17 cellular contexts compared by ENCODE assay signal in genomic region chr1:40986328-40986783, GRCh38. TPM values are rescaled to one million over a fixed set of nuclear protein-coding genes. Genes with fewer than 3 reads are reported as not detected.
DNase-seq lines count a peak whose midpoint lies in the region; ATAC-seq and TF ChIP-seq lines count a peak whose summit lies in the region.
"Had no signal": no experiment of that assay in that cellular context is flagged by ENCODE, and none has a peak within 500 bp of the region (broad histone marks: within the 10 kb centered on the region; RNA-seq: fewer than 3 reads in every experiment).

No MANE protein-coding gene starts in this region.

- no peaks in the 10 kb centered on the region for H3K27me3 Mint-ChIP-seq in central memory CD8-positive, alpha-beta T cell
- H3K27me3 Mint-ChIP-seq in nephron progenitor cell (ENCODE audit: low read depth, poor library complexity), result peaks cover 3% of the 10 kb centered on the region
- H3K27me3 Mint-ChIP-seq: naive thymus-derived CD4-positive, alpha-beta T cell had no signal

- TF ChIP-seq CTCF in left ventricle myocardium inferior (IDR thresholded peaks at IDR 0.05; ENCODE audit: borderline replicate concordance) (no peak), right atrium auricular region (IDR thresholded peaks at IDR 0.05) (no peak), nephron progenitor cell (IDR thresholded peaks at IDR 0.05) (no peak), ovary (IDR thresholded peaks at IDR 0.05) (no peak)

- H3K4me1 Mint-ChIP-seq in central memory CD8-positive, alpha-beta T cell, result peaks cover 8% of the 10 kb centered on the region
- peaks cover 63% of the 10 kb centered on the region for H3K4me1 Mint-ChIP-seq in nephron progenitor cell

- H3K36me3 ChIP-seq in left ventricle myocardium inferior (peaks cover 54% of the 10 kb centered on the region), right atrium auricular region (peaks cover 38% of the 10 kb centered on the region), ovary (no peaks in the 10 kb centered on the region)

- 84 to 93% (median 88%) methylated on average over 10 of the region's 10 CpGs for WGBS in ovary, 3 donors

- no peaks in the 10 kb centered on the region for H3K9me3 ChIP-seq in left ventricle myocardium inferior (replicated peaks)
- H3K9me3 ChIP-seq in right atrium auricular region, result no peaks in the 10 kb centered on the region
- no peaks in the 10 kb centered on the region for H3K9me3 ChIP-seq in ovary
- H3K9me3 ChIP-seq: psoas muscle, stomach had no signal

- DNase-seq in left ventricle myocardium inferior, result no peak
- DNase-seq in right atrium auricular region (ENCODE audit: low spot score), result no peak
- DNase-seq in central memory CD8-positive, alpha-beta T cell (ENCODE audit: low spot score in 2 of 2), result no peak
- DNase-seq in nephron progenitor cell, result no peak
- DNase-seq in HPDE6-E6E7 (ENCODE audit: extremely low spot score), result no peak
- DNase-seq in ovary, result no peak
- DNase-seq: activated gamma-delta T cell; brain microvascular endothelial cell; COR-L47; dermis blood vessel endothelial cell; psoas muscle; stimulated activated CD4-positive, alpha-beta T cell treated with anti-CD3 and anti-CD28 coated beads, Interleukin-15, amount 100 ng/mL, for 24 hours; stomach had no signal

- ATAC-seq in central memory CD8-positive, alpha-beta T cell (replicated peaks; ENCODE audit: extremely low read depth, poor library complexity, severe bottlenecking), result no peak
- ATAC-seq in GM21528 (IDR thresholded peaks at IDR 0.05; ENCODE audit: low FRiP score, unreplicated experiment) (no peak), SK-N-SH treated with all-trans-retinoic acid at 6 μM for 48 hours (no peak)
- ATAC-seq: naive thymus-derived CD4-positive, alpha-beta T cell; psoas muscle had no signal

- TF ChIP-seq EP300 in ovary (IDR thresholded peaks at IDR 0.05), result no peak

- H3K27ac ChIP-seq in left ventricle myocardium inferior (replicated peaks), result peak overlapping the region; percentile 47
- H3K27ac ChIP-seq in right atrium auricular region, result peak overlapping the region in 1 of 2 donors; percentile 10
- H3K27ac ChIP-seq in ovary, result no peak overlapping the region
- H3K27ac ChIP-seq: brain microvascular endothelial cell, psoas muscle had no signal

- H3K4me3 Mint-ChIP-seq in central memory CD8-positive, alpha-beta T cell, result no peak overlapping the region
- peak overlapping the region; percentile 64 for H3K4me3 Mint-ChIP-seq in nephron progenitor cell
- H3K4me3 Mint-ChIP-seq: naive thymus-derived CD4-positive, alpha-beta T cell had no signal

- intact Hi-C loops in left ventricle myocardium inferior (cut with micrococcal nuclease), result no loop called here
- intact Hi-C loops in ovary (cut with DNase I), result no loop called here

- H3K4me3 ChIP-seq in left ventricle myocardium inferior (no peak overlapping the region), right atrium auricular region (no peak overlapping the region), ovary (no peak overlapping the region)
- H3K4me3 ChIP-seq: lung, psoas muscle, stomach had no signal

- peak overlapping the region; percentile 2 for H3K27ac Mint-ChIP-seq in central memory CD8-positive, alpha-beta T cell (ENCODE audit: low read depth)
- peak overlapping the region; percentile 80 for H3K27ac Mint-ChIP-seq in nephron progenitor cell

- H3K27me3 ChIP-seq in left ventricle myocardium inferior (ENCODE audit: low read depth), result no peaks in the 10 kb centered on the region
- no peaks in the 10 kb centered on the region for H3K27me3 ChIP-seq in right atrium auricular region
- no peaks in the 10 kb centered on the region for H3K27me3 ChIP-seq in ovary
- H3K27me3 ChIP-seq: brain microvascular endothelial cell, stomach had no signal

- peaks cover 58% of the 10 kb centered on the region for H3K36me3 Mint-ChIP-seq in central memory CD8-positive, alpha-beta T cell (ENCODE audit: insufficient read depth)
- peaks cover 69% of the 10 kb centered on the region for H3K36me3 Mint-ChIP-seq in nephron progenitor cell (ENCODE audit: low read depth)

- TF ChIP-seq POLR2A in ovary (IDR thresholded peaks at IDR 0.05), result no peak

- peaks cover 41% of the 10 kb centered on the region for H3K4me1 ChIP-seq in left ventricle myocardium inferior
- H3K4me1 ChIP-seq in right atrium auricular region, result peaks cover 0 to 19% of the 10 kb centered on the region in 2 donors
- peaks cover 14% of the 10 kb centered on the region for H3K4me1 ChIP-seq in ovary (ENCODE audit: insufficient read depth)

- H3K9me3 Mint-ChIP-seq in central memory CD8-positive, alpha-beta T cell, result no peaks in the 10 kb centered on the region
- no peaks in the 10 kb centered on the region for H3K9me3 Mint-ChIP-seq in nephron progenitor cell
- H3K9me3 Mint-ChIP-seq: naive thymus-derived CD4-positive, alpha-beta T cell had no signal

TF ChIP-seq in SK-N-SH treated with all-trans-retinoic acid at 6 μM for 48 hours, 23 proteins besides CTCF, POLR2A, EP300 and RAD21:
- TF ChIP-seq POU6F1 (CRISPR knock-in tag; IDR thresholded peaks at IDR 0.05; ENCODE audit: borderline replicate concordance, low read depth) (no peak), ESRRG (CRISPR knock-in tag; IDR thresholded peaks at IDR 0.05) (no peak), PATZ1 (CRISPR knock-in tag; IDR thresholded peaks at IDR 0.05; ENCODE audit: borderline replicate concordance) (no peak), TOX (CRISPR knock-in tag; IDR thresholded peaks at IDR 0.05; ENCODE audit: borderline replicate concordance) (no peak), ZFP30 (CRISPR knock-in tag; IDR thresholded peaks at IDR 0.05) (no peak), ZFP3 (CRISPR knock-in tag; IDR thresholded peaks at IDR 0.05) (no peak)

RNA-seq across cellular contexts. Expression of gene CTPS1, which starts 6.9 kb away (rescaled TPM):
- 7.1 TPM for total RNA-seq in left ventricle myocardium inferior
- total RNA-seq in right atrium auricular region, result 10 to 100 TPM in 1 of 2 donors, 1 to 10 TPM in 1; 8.8 to 15.4 TPM
- total RNA-seq in ovary, result 10 to 100 TPM in 6 of 7 donors, 1 to 10 TPM in 1; 8.2 to 34.3 (median 22.6) TPM
- polyA plus RNA-seq in ovary, result 10 to 100 TPM in 1 of 2 donors, 1 to 10 TPM in 1; 5.9 to 23.2 TPM

RNA-seq across cellular contexts. Expression of gene SLFNL1, which starts 35.2 kb away (rescaled TPM):
- total RNA-seq in left ventricle myocardium inferior (0.16 TPM), right atrium auricular region (under 1 TPM in 1 of 2 donors, not detected in 1; 0.59 TPM), ovary (1 to 10 TPM in 2 of 7 donors, under 1 TPM in 5; 0.55 to 1.2 (median 0.72) TPM)
- polyA plus RNA-seq in ovary, result under 1 TPM; 0.05 to 0.23 TPM
